Comparison of ENCODE assay signal across 16 cellular contexts in the genomic region with DNA sequence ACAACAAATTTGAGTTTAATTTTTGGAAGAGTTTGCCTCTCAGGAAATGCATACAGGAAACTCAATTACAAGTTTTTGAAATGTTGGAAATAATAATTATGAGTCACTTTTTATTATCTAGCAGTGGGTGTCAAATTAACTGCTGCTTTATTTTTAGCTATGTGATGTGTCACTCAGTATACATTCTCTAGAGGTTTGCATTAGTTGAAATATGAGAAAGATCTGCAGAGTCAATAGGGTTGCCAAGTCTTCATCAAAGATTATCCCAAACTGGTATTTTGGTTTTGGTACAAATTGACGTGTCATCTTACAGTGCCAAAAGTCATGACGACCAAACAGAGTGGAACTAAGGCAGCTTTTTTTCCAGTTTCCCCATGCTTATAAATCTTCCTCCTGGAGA. TPM values are rescaled to one million over a fixed set of nuclear protein-coding genes. Genes with fewer than 3 reads are reported as not detected.
DNase-seq lines count a peak whose midpoint lies in the region; ATAC-seq, FAIRE-seq and TF ChIP-seq lines count a peak whose summit lies in the region.
"Had no signal": no experiment of that assay in that cellular context is flagged by ENCODE, and none has a peak within 500 bp of the region (broad histone marks: within the 10 kb centered on the region; RNA-seq: fewer than 3 reads in every experiment).

No MANE protein-coding gene starts in this region.

- no peaks in the 10 kb centered on the region for H3K9me2 ChIP-seq in Karpas-422 (replicated peaks; ENCODE audit: insufficient read depth, low read length)

- DNase-seq in Daoy (ENCODE audit: low read depth) = peak; percentile 25
- DNase-seq in Karpas-422 = peak; percentile 53
- peak; percentile 85 for DNase-seq in bronchial epithelial cell (ENCODE audit: low read depth)
- DNase-seq in putamen (ENCODE audit: low spot score) = peak; percentile 47
- no peak for DNase-seq in ascending aorta (ENCODE audit: low spot score in 2 of 2)
- no peak for DNase-seq in DMS153 (lab: John Stamatoyannopoulos, UW)
- no peak for DNase-seq in posterior vena cava (ENCODE audit: low spot score)
- DNase-seq: activated CD4-positive, CD25-positive, alpha-beta regulatory T cell; CD4-positive, CD25-positive, alpha-beta regulatory T cell; left ventricle myocardium superior; naive thymus-derived CD4-positive, alpha-beta T cell; NCI-H2171 treated with DMSO at 0.1 percent for 48 hours; stimulated activated CD4-positive, alpha-beta T cell treated with anti-CD3 and anti-CD28 coated beads, Interleukin-4, amount 100 ng/mL, for 1 hour had no signal

- ATAC-seq in GM18873 (IDR thresholded peaks at IDR 0.05; ENCODE audit: low FRiP score, unreplicated experiment) = no peak
- ATAC-seq: left ventricle myocardium superior; naive thymus-derived CD4-positive, alpha-beta T cell had no signal

- H4K20me1 ChIP-seq in Karpas-422 (ENCODE audit: insufficient read depth, low read depth, low read length) = no peaks in the 10 kb centered on the region

- H3K4me1 ChIP-seq in Karpas-422 (ENCODE audit: low read length) (peaks cover 63% of the 10 kb centered on the region), ascending aorta (no peaks in the 10 kb centered on the region)

- H2AFZ ChIP-seq in Karpas-422 (ENCODE audit: low read length) = no peak overlapping the region

- no peaks in the 10 kb centered on the region for H3K36me3 ChIP-seq in Karpas-422 (ENCODE audit: insufficient read depth, low read length)
- no peaks in the 10 kb centered on the region for H3K36me3 ChIP-seq in bronchial epithelial cell (ENCODE audit: control insufficient read depth, insufficient read depth, low read length)
- no peaks in the 10 kb centered on the region for H3K36me3 ChIP-seq in ascending aorta
- H3K36me3 ChIP-seq: right atrium auricular region had no signal

- H3K79me2 ChIP-seq in Karpas-422 (ENCODE audit: low read length) = no peaks in the 10 kb centered on the region

- intact Hi-C loops in ascending aorta (cut with DNase I) (no loop called here), posterior vena cava (cut with DNase I) (no loop called here)

- no peak overlapping the region for H3K9ac ChIP-seq in Karpas-422 (ENCODE audit: low read length)

- H3K9me3 ChIP-seq in Karpas-422 (ENCODE audit: low read length) = no peaks in the 10 kb centered on the region
- no peaks in the 10 kb centered on the region for H3K9me3 ChIP-seq in ascending aorta
- H3K9me3 ChIP-seq: right atrium auricular region had no signal

- H3K4me2 ChIP-seq in Karpas-422 (ENCODE audit: low read depth, low read length, poor library complexity, severe bottlenecking) = peak overlapping the region; percentile 42

- TF ChIP-seq CTCF in bronchial epithelial cell (IDR thresholded peaks at IDR 0.05; ENCODE audit: insufficient read depth, low read length, severe bottlenecking) (no peak), ascending aorta (IDR thresholded peaks at IDR 0.05) (no peak)

- H3K27me3 ChIP-seq in Karpas-422 (ENCODE audit: low read length) = no peaks in the 10 kb centered on the region
- no peaks in the 10 kb centered on the region for H3K27me3 ChIP-seq in bronchial epithelial cell (ENCODE audit: control insufficient read depth, insufficient read depth, low read length)
- no peaks in the 10 kb centered on the region for H3K27me3 ChIP-seq in ascending aorta
- H3K27me3 ChIP-seq: right atrium auricular region had no signal

- H3K27ac ChIP-seq in Karpas-422 (ENCODE audit: low read length) (peak overlapping the region; percentile 98), ascending aorta (no peak overlapping the region)
- H3K27ac ChIP-seq: epithelial cell of prostate, right atrium auricular region had no signal

- no peak for FAIRE-seq in bronchial epithelial cell (lab: Jason Lieb, UNC)

- no peak overlapping the region for H3K4me3 ChIP-seq in Karpas-422 (ENCODE audit: low read length)
- H3K4me3 ChIP-seq in bronchial epithelial cell (ENCODE audit: low read depth, low read length) = no peak overlapping the region
- no peak overlapping the region for H3K4me3 ChIP-seq in ascending aorta
- H3K4me3 ChIP-seq: right atrium auricular region had no signal

RNA-seq across cellular contexts. Expression of a gene that starts 54.3 kb away (rescaled TPM):
- total RNA-seq in Daoy (2014; rRNA removed; shearing (Covaris generic)) = 12.5 and 13.2 TPM in 2 replicates
- 0.61 and 1.7 TPM in 2 replicates for total RNA-seq in Karpas-422 (2014; rRNA removed; shearing (Covaris generic); ENCODE audit: low replicate concordance)
- total RNA-seq in bronchial epithelial cell (8.7 and 9.7 TPM in 2 replicates), ascending aorta (7.0 TPM), posterior vena cava (10 to 100 TPM; 18.6 to 25.9 TPM)

Comparison
In these comparisons a context has a peak if more than half of its experiments do, and no peak if none do; other contexts are left out.
1. DNase-seq: peak in Daoy (single experiment), Karpas-422 (single experiment), bronchial epithelial cell (single experiment) and putamen (single experiment); none in ascending aorta (0 of 2), DMS153 (single experiment) and posterior vena cava (single experiment).